Comparison of ENCODE assay signal across 21 cellular contexts in the genomic region with DNA sequence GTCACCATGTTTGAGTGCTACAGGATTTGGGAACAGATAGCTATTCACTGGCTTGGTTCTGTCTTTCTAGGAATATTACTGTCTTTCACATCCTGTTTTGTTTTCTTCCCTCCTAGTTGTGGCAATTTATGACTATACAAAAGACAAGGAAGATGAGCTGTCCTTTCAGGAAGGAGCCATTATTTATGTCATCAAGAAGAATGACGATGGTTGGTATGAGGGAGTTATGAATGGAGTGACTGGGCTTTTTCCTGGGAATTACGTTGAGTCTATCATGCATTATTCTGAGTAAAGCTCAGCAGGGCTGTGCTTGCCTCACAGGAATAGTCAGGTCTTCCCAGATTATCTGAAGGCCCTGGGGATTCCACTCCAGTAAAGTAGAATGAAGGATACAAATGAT.
DNase-seq lines count a peak whose midpoint lies in the region; ATAC-seq, FAIRE-seq and TF ChIP-seq lines count a peak whose summit lies in the region.
"Had no signal": no experiment of that assay in that cellular context is flagged by ENCODE, and none has a peak within 500 bp of the region (broad histone marks: within the 10 kb centered on the region; RNA-seq: fewer than 3 reads in every experiment).

No MANE protein-coding gene starts in this region.

- H3K27ac ChIP-seq in lung (ENCODE audit: low read depth in 1 of 2, low read length in 1 of 2) = no peak overlapping the region
- no peak overlapping the region for H3K27ac ChIP-seq in HepG2 (ENCODE audit: extremely low read length, insufficient read depth, low read length)
- H3K27ac ChIP-seq: breast epithelium, Peyer's patch, sigmoid colon, upper lobe of left lung had no signal

- no peak for TF ChIP-seq CTCF in BJ (IDR thresholded peaks at IDR 0.05; ENCODE audit: insufficient read depth, low read depth, low read length)
- no peak for TF ChIP-seq CTCF in lung (IDR thresholded peaks at IDR 0.05; ENCODE audit: control extremely low read depth, extremely low read depth)
- TF ChIP-seq CTCF in HepG2 (CRISPR knock-in tag; IDR thresholded peaks at IDR 0.05) = no peak

- TF ChIP-seq RAD21 in HepG2 (CRISPR knock-in tag; IDR thresholded peaks at IDR 0.05) = no peak

- H3K79me2 ChIP-seq in HepG2 (ENCODE audit: insufficient read depth, low read length) = no peaks in the 10 kb centered on the region

- no peak overlapping the region for H3K9ac ChIP-seq in HepG2 (ENCODE audit: insufficient read depth, low read depth, low read length)

- POLR2A ChIA-PET in BJ (lab: Charles Lee) = no interaction called here
- POLR2A ChIA-PET in HepG2 (lab: Yijun Ruan, JAX) = no interaction called here

- H3K4me2 ChIP-seq in HepG2 (ENCODE audit: low read depth, low read length) = no peak overlapping the region

- H4K20me1 ChIP-seq in HepG2 (ENCODE audit: insufficient read depth, low read length) = no peaks in the 10 kb centered on the region

- H2AFZ ChIP-seq in HepG2 (ENCODE audit: low read length) = no peak overlapping the region

- BruUV-seq in HepG2 (replicated peaks; lab: Mats Ljungman, UMichigan) = no TSS peak

- in situ Hi-C loops in HepG2 (cut with HindIII; ENCODE audit: extremely low pct_ligation_motif_present, low pct_unique_long_range_greater_than_20kb) = no loop called here

- WGBS in lung, 2 donors = 66 to 80% methylated on average over 2 of the region's 2 CpGs
- 95% methylated on average over 2 of the region's 2 CpGs for WGBS in HepG2 (ENCODE audit: low lambda C conversion rate)

- H3K9me3 ChIP-seq in lung (ENCODE audit: control insufficient read depth in 2 of 2, insufficient read depth in 1 of 2, low read length in 1 of 2) (no peaks in the 10 kb centered on the region), HepG2 (ENCODE audit: low read length) (no peaks in the 10 kb centered on the region)
- H3K9me3 ChIP-seq: breast epithelium, Peyer's patch, sigmoid colon, upper lobe of left lung had no signal

- H3K4me3 ChIP-seq in BJ (ENCODE audit: low read depth, low read length) = no peak overlapping the region
- no peak overlapping the region for H3K4me3 ChIP-seq in lung
- H3K4me3 ChIP-seq in HepG2 (replicated peaks in 1 of 3; ENCODE audit: insufficient read depth in 1 of 3, low read depth in 2 of 3, low read length in 3 of 3) = no peak overlapping the region
- H3K4me3 ChIP-seq: breast epithelium, Peyer's patch, sigmoid colon, upper lobe of left lung had no signal

- intact Hi-C loops in HepG2 (cut with micrococcal nuclease; ENCODE audit: unreplicated experiment) = no loop called here

- FAIRE-seq in HepG2 (lab: Jason Lieb, UNC) = no peak

- H3K36me3 ChIP-seq in BJ (ENCODE audit: control insufficient read depth, insufficient read depth, low read length) (peaks cover 5% of the 10 kb centered on the region; the same call in 1 of the 2 replicates), lung (ENCODE audit: control insufficient read depth in 2 of 2, insufficient read depth in 2 of 2, low read length in 2 of 2) (peaks cover 4 to 11% of the 10 kb centered on the region in 2 donors), HepG2 (replicated peaks in 1 of 2; ENCODE audit: control insufficient read depth in 1 of 2, insufficient read depth in 2 of 2, low read length in 2 of 2) (peaks cover 2 to 24% of the 10 kb centered on the region in 2 experiments; a peak in 4 of 5 replicates)
- H3K36me3 ChIP-seq: breast epithelium had no signal

- peak; percentile 19 for ATAC-seq in lung (ENCODE audit: insufficient read depth, low FRiP score)
- ATAC-seq in HepG2 = no peak
- ATAC-seq in HG03565 (IDR thresholded peaks at IDR 0.05; ENCODE audit: unreplicated experiment) = no peak
- no peak for ATAC-seq in HG02870 (IDR thresholded peaks at IDR 0.05; ENCODE audit: unreplicated experiment)
- ATAC-seq: activated CD4-positive, CD25-positive, alpha-beta regulatory T cell treated with anti-CD3 and anti-CD28 coated beads, Interleukin-2, amount 50 U/mL, for 24 hours; stimulated activated naive B cell treated with anti-CD40 and anti-IgM and Interleukin-4, amounts not matched to agents 10 μg/mL and 1 μg/mL and 100 μg/mL, for 72 hours had no signal

- H3K4me1 ChIP-seq in lung (ENCODE audit: control insufficient read depth in 2 of 2, insufficient read depth in 2 of 2, low read length in 2 of 2) = no peaks in the 10 kb centered on the region
- no peaks in the 10 kb centered on the region for H3K4me1 ChIP-seq in HepG2 (ENCODE audit: insufficient read depth, low read length)
- H3K4me1 ChIP-seq: breast epithelium, sigmoid colon, upper lobe of left lung had no signal

- H3K27me3 ChIP-seq in BJ (ENCODE audit: control insufficient read depth, insufficient read depth, low read length) (no peaks in the 10 kb centered on the region), lung (ENCODE audit: control insufficient read depth, insufficient read depth) (no peaks in the 10 kb centered on the region), HepG2 (ENCODE audit: control insufficient read depth in 1 of 2, insufficient read depth in 2 of 2, low read length in 2 of 2) (no peaks in the 10 kb centered on the region)
- H3K27me3 ChIP-seq: breast epithelium, Peyer's patch, sigmoid colon, upper lobe of left lung had no signal

- TF ChIP-seq POLR2A in HepG2 (IDR thresholded peaks at IDR 0.05; ENCODE audit: insufficient read depth in 1 of 2, low read depth in 2 of 2, low read length in 2 of 2) = no peak

- DNase-seq in BJ (ENCODE audit: low read depth) = peak; percentile 39
- peak; percentile 86 for DNase-seq in LHCN-M2 (ENCODE audit: low read depth)
- peak; percentile 45 for DNase-seq in dermis blood vessel endothelial cell
- DNase-seq in lung (ENCODE audit: low spot score) = no peak
- DNase-seq in HepG2 (ENCODE audit: low spot score) = no peak
- no peak for DNase-seq in GM19240 (ENCODE audit: insufficient read length, low spot score)
- DNase-seq: activated naive CD4-positive, alpha-beta T cell treated with anti-CD3 and anti-CD28 coated beads, Interleukin-2, amount 50 U/mL, for 16 hours; DMS53; effector memory CD4-positive, alpha-beta T cell; islet precursor cell; NCI-H1436; NCI-H526; occipital lobe; Peyer's patch; sigmoid colon; stimulated activated naive B cell treated with anti-CD40 and anti-IgM and Interleukin-4, amounts not matched to agents 10 μg/mL and 1 μg/mL and 100 μg/mL, for 72 hours; upper lobe of left lung had no signal

- CTCF ChIA-PET in BJ (lab: Yijun Ruan, JAX) = no interaction called here
- CTCF ChIA-PET in HepG2 (lab: Yijun Ruan, JAX; ENCODE audit: low intra/inter-chr PET ratio, low total read pairs) = no interaction called here

- TF ChIP-seq EP300 in HepG2 (IDR thresholded peaks at IDR 0.05; ENCODE audit: low read depth in 2 of 2, low read length in 2 of 2) (no peak), HepG2 (CRISPR knock-in tag; IDR thresholded peaks at IDR 0.05; ENCODE audit: borderline replicate concordance) (no peak)

TF ChIP-seq in HepG2, 621 proteins besides CTCF, POLR2A, EP300 and RAD21:
- no peak for TF ChIP-seq JUN (CRISPR knock-in tag; IDR thresholded peaks at IDR 0.05)
- TF ChIP-seq RFX5 (IDR thresholded peaks at IDR 0.05; ENCODE audit: low read depth, low read length) = no peak
- no peak for TF ChIP-seq ZNF839 (CRISPR knock-in tag; IDR thresholded peaks at IDR 0.05; ENCODE audit: borderline replicate concordance)
- TF ChIP-seq MAFG (CRISPR knock-in tag; IDR thresholded peaks at IDR 0.05) = no peak
- no peak for TF ChIP-seq MTA3 (CRISPR knock-in tag; IDR thresholded peaks at IDR 0.05)
- TF ChIP-seq ZNF576 (CRISPR knock-in tag; IDR thresholded peaks at IDR 0.05) = no peak
- no peak for TF ChIP-seq IRF9 (CRISPR knock-in tag; IDR thresholded peaks at IDR 0.05; ENCODE audit: borderline replicate concordance)
- no peak for TF ChIP-seq THAP8 (CRISPR knock-in tag; IDR thresholded peaks at IDR 0.05; ENCODE audit: borderline replicate concordance)
- TF ChIP-seq NR2F2 (IDR thresholded peaks at IDR 0.05; ENCODE audit: borderline replicate concordance, low read depth) = no peak
- TF ChIP-seq CENPX (CRISPR knock-in tag; IDR thresholded peaks at IDR 0.05) = no peak

Comparison
In these comparisons a context has a peak if more than half of its experiments do, and no peak if none do; other contexts are left out.
1. DNase-seq: peak in BJ (single experiment), LHCN-M2 (single experiment) and dermis blood vessel endothelial cell (single experiment); none in lung (single experiment), HepG2 (single experiment) and GM19240 (single experiment).